ENCODE assay signal across 13 cellular contexts in genomic region chr11:118176400-118177134, GRCh38. TPM values are rescaled to one million over a fixed set of nuclear protein-coding genes. Genes with fewer than 3 reads are reported as not detected.
A peak's percentile ranks its signal among the peaks of the same experiment; 100 is the strongest.
DNase-seq lines count a peak whose midpoint lies in the region; ATAC-seq and TF ChIP-seq lines count a peak whose summit lies in the region.
"Had no signal": no experiment of that assay in that cellular context is flagged by ENCODE, and none has a peak within 500 bp of the region (broad histone marks: within the 10 kb centered on the region; RNA-seq: fewer than 3 reads in every experiment).

Gene SCN2B, minus strand, starts transcription at chr11:118176639. Its CDS starts 208 bp downstream, at chr11:118176431.

- peak; percentile 8 for DNase-seq in NCI-H2227 (lab: John Stamatoyannopoulos, UW; ENCODE audit: unreplicated experiment)
- no peak for DNase-seq in right lobe of liver
- no peak for DNase-seq in suprapubic skin (ENCODE audit: low spot score in 2 of 2)
- DNase-seq in NCI-H1417 treated with DMSO at 0.1 percent for 48 hours (lab: John Stamatoyannopoulos, UW) = no peak
- no peak for DNase-seq in KG1 (lab: John Stamatoyannopoulos, UW)
- DNase-seq: activated T-cell treated with anti-CD3 and anti-CD28 coated beads, Interleukin-2, amount 50 U/mL, for 48 hours; NCI-H2029; T-helper 1 cell had no signal

- H3K27me3 ChIP-seq in ectodermal cell (ENCODE audit: control insufficient read depth, insufficient read depth, low read length, poor library complexity, severe bottlenecking) (peaks cover 30% of the 10 kb centered on the region), right lobe of liver (no peaks in the 10 kb centered on the region), suprapubic skin (no peaks in the 10 kb centered on the region)

- no peaks in the 10 kb centered on the region for H3K9me3 ChIP-seq in ectodermal cell (ENCODE audit: control insufficient read depth, low read length)
- no peaks in the 10 kb centered on the region for H3K9me3 ChIP-seq in right lobe of liver
- no peaks in the 10 kb centered on the region for H3K9me3 ChIP-seq in suprapubic skin

- H3K4me1 ChIP-seq in ectodermal cell (ENCODE audit: control insufficient read depth, insufficient read depth, low read length) (peaks cover 10% of the 10 kb centered on the region), right lobe of liver (peaks cover 0 to 14% (median 6%) of the 10 kb centered on the region in 4 donors), suprapubic skin (peaks cover 53% of the 10 kb centered on the region)

- H3K36me3 ChIP-seq in ectodermal cell (ENCODE audit: control insufficient read depth, insufficient read depth, low read length) (no peaks in the 10 kb centered on the region), right lobe of liver (no peaks in the 10 kb centered on the region), suprapubic skin (no peaks in the 10 kb centered on the region)

- no peak for ATAC-seq in right lobe of liver
- no peak for ATAC-seq in GM19035 (IDR thresholded peaks at IDR 0.05; ENCODE audit: unreplicated experiment)
- ATAC-seq in GM21447 (IDR thresholded peaks at IDR 0.05; ENCODE audit: unreplicated experiment) = no peak

- intact Hi-C loops in right lobe of liver (cut with DNase I) = no loop called here

- TF ChIP-seq CTCF in right lobe of liver (IDR thresholded peaks at IDR 0.05) (no peak), suprapubic skin (IDR thresholded peaks at IDR 0.05) (no peak)

- 37 to 43% methylated on average over 8 to 10 of the region's 10 CpGs for WGBS in ectodermal cell, 2 experiments
- WGBS in right lobe of liver (ENCODE audit: insufficient coverage, low coverage, low lambda C conversion rate, missing lambda C conversion rate) = 52% methylated on average over 8 of the region's 10 CpGs
- 39% methylated on average over 10 of the region's 10 CpGs for whole genome bisulfite sequencing in suprapubic skin

- peak within 1 kb of the TSS; percentile 39 for H3K4me3 ChIP-seq in ectodermal cell (ENCODE audit: insufficient read depth, low read depth, low read length)
- H3K4me3 ChIP-seq in right lobe of liver = no peak within 1 kb of the TSS
- peak within 1 kb of the TSS; percentile 29 for H3K4me3 ChIP-seq in suprapubic skin

- TF ChIP-seq EP300 in suprapubic skin (IDR thresholded peaks at IDR 0.05) = no peak

- TF ChIP-seq POLR2A in right lobe of liver (IDR thresholded peaks at IDR 0.05) (no peak), suprapubic skin (IDR thresholded peaks at IDR 0.05) (no peak)

- no peak within 1 kb of the TSS for H3K27ac ChIP-seq in ectodermal cell (ENCODE audit: insufficient read depth, low read depth, low read length, poor library complexity, severe bottlenecking)
- peak within 1 kb of the TSS; percentile 13 to 76 (median 60) for H3K27ac ChIP-seq in right lobe of liver
- peak within 1 kb of the TSS; percentile 45 for H3K27ac ChIP-seq in suprapubic skin

RNA-seq across cellular contexts. Expression of gene SCN2B, which starts in this region (rescaled TPM):
- polyA plus RNA-seq in ectodermal cell (2013, experiment 1 of 4) = 0.67 TPM
- polyA plus RNA-seq in ectodermal cell (2013, experiment 2 of 4) = 0.44 TPM
- polyA plus RNA-seq in ectodermal cell (2013, experiment 3 of 4) = 0.43 TPM
- 0.57 TPM for polyA plus RNA-seq in ectodermal cell (2013, experiment 4 of 4)
- not detected for total RNA-seq in right lobe of liver
- total RNA-seq in suprapubic skin = under 1 TPM in 2 of 4 donors, not detected in 2; 0.08 to 0.21 TPM
- total RNA-seq: Daoy, myocyte had no signal

Comparison
In these comparisons a context has a peak if more than half of its experiments do, and no peak if none do; other contexts are left out.
1. H3K4me3 ChIP-seq: peak in ectodermal cell (single experiment) and suprapubic skin (single experiment); none in right lobe of liver (0 of 3).